In the genomic region with DNA sequence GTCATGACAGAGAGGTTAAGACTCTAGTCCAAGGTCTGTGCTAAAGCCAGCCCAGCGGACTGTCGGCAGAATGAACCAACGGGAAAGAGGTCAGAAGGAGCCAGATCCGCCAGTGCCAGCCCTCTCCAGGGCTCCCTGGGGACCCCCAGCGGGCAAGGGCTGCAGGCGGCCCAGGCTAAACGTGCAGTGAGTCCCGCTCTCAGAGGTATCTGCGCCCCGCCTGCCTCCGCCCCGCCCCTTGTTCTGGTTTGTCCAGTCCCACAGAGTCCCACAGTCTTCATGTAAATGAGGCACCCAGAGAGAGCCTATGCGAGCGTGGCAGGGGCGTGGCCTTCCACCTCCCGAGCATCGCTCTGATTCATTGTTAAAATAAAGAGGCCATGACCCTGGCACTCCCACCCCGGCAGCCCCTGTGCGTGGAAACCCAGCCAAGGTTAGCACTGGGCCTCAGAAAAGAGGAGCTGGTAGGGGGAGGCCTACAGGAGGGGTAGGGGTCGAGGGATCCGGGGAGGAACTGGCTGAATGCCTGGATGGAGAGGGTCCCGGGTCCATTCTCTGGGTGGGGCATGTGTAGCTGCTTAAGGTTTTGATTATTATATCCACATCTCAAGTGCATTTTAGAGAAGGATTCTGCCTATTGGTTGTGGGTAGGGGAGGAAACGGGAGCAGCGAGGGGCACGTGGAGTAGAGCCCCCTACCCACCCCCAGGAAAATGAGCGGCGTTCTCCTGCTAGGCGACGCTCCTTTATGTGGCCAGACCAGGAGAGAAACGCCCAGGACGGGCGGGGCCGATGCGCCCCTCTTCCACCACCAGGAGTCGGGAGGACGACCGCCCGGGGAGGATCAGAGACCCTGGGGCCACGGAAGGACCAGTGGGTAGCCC, we compare ENCODE assay signal across 1 cellular context.
A peak's percentile ranks its signal among the peaks of the same experiment; 100 is the strongest.
TF ChIP-seq lines count a peak whose summit lies in the region.

A gene with protein sequence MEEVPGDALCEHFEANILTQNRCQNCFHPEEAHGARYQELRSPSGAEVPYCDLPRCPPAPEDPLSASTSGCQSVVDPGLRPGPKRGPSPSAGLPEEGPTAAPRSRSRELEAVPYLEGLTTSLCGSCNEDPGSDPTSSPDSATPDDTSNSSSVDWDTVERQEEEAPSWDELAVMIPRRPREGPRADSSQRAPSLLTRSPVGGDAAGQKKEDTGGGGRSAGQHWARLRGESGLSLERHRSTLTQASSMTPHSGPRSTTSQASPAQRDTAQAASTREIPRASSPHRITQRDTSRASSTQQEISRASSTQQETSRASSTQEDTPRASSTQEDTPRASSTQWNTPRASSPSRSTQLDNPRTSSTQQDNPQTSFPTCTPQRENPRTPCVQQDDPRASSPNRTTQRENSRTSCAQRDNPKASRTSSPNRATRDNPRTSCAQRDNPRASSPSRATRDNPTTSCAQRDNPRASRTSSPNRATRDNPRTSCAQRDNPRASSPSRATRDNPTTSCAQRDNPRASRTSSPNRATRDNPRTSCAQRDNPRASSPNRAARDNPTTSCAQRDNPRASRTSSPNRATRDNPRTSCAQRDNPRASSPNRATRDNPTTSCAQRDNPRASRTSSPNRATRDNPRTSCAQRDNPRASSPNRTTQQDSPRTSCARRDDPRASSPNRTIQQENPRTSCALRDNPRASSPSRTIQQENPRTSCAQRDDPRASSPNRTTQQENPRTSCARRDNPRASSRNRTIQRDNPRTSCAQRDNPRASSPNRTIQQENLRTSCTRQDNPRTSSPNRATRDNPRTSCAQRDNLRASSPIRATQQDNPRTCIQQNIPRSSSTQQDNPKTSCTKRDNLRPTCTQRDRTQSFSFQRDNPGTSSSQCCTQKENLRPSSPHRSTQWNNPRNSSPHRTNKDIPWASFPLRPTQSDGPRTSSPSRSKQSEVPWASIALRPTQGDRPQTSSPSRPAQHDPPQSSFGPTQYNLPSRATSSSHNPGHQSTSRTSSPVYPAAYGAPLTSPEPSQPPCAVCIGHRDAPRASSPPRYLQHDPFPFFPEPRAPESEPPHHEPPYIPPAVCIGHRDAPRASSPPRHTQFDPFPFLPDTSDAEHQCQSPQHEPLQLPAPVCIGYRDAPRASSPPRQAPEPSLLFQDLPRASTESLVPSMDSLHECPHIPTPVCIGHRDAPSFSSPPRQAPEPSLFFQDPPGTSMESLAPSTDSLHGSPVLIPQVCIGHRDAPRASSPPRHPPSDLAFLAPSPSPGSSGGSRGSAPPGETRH (N-terminal part only) (plus strand): TSS at position 392 of the 883 bp plus-strand sequence. CDS start 4,318 bp downstream, outside the sequence.

TF ChIP-seq in HEK293, 187 proteins besides CTCF, POLR2A, EP300 and RAD21 (continued from another document and continues in another):
- TF ChIP-seq, protein P1, sequence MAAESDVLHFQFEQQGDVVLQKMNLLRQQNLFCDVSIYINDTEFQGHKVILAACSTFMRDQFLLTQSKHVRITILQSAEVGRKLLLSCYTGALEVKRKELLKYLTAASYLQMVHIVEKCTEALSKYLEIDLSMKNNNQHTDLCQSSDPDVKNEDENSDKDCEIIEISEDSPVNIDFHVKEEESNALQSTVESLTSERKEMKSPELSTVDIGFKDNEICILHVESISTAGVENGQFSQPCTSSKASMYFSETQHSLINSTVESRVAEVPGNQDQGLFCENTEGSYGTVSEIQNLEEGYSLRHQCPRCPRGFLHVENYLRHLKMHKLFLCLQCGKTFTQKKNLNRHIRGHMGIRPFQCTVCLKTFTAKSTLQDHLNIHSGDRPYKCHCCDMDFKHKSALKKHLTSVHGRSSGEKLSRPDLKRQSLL (tag by site-specific recombination; IDR thresholded peaks at IDR 0.05), result no peak
- TF ChIP-seq ZNF146 (tag by site-specific recombination; IDR thresholded peaks at IDR 0.05) (no peak), WT1 (tag by site-specific recombination; IDR thresholded peaks at IDR 0.05) (peak; percentile 54; the same call in 1 of the 2 replicates), BCL11A (tag by site-specific recombination; IDR thresholded peaks at IDR 0.05; ENCODE audit: low read depth) (peak; percentile 39; the same call in 1 of the 2 replicates), ZNF623 (tag by site-specific recombination; IDR thresholded peaks at IDR 0.05) (no peak), ZNF423 (tag by site-specific recombination; IDR thresholded peaks at IDR 0.05) (peak; percentile 89), ZNF596 (tag by site-specific recombination; IDR thresholded peaks at IDR 0.05) (no peak), ZEB2 (tag by site-specific recombination; IDR thresholded peaks at IDR 0.05) (peak; percentile 62; the same call in 1 of the 2 replicates), SCRT2 (tag by site-specific recombination; IDR thresholded peaks at IDR 0.05) (no peak), IKZF3 (tag by site-specific recombination; IDR thresholded peaks at IDR 0.05) (peak; percentile 61; the same call in 1 of the 2 replicates), MZF1 (tag by site-specific recombination; IDR thresholded peaks at IDR 0.05; ENCODE audit: borderline replicate concordance) (no peak), ZNF404 (tag by site-specific recombination; IDR thresholded peaks at IDR 0.05) (no peak), ZBTB1 (tag by site-specific recombination; IDR thresholded peaks at IDR 0.05) (no peak), HOXA7 (CRISPR knock-in tag; IDR thresholded peaks at IDR 0.05; ENCODE audit: borderline replicate concordance) (no peak), KLF16 (tag by site-specific recombination; IDR thresholded peaks at IDR 0.05) (0 out of 2 replicates have a peak, but pooled peaks have one; percentile 23), ZNF664 (tag by site-specific recombination; IDR thresholded peaks at IDR 0.05) (no peak), ZSCAN23 (tag by site-specific recombination; IDR thresholded peaks at IDR 0.05) (no peak), PRDM1 (tag by site-specific recombination; IDR thresholded peaks at IDR 0.05) (no peak)
- TF ChIP-seq, protein P2, sequence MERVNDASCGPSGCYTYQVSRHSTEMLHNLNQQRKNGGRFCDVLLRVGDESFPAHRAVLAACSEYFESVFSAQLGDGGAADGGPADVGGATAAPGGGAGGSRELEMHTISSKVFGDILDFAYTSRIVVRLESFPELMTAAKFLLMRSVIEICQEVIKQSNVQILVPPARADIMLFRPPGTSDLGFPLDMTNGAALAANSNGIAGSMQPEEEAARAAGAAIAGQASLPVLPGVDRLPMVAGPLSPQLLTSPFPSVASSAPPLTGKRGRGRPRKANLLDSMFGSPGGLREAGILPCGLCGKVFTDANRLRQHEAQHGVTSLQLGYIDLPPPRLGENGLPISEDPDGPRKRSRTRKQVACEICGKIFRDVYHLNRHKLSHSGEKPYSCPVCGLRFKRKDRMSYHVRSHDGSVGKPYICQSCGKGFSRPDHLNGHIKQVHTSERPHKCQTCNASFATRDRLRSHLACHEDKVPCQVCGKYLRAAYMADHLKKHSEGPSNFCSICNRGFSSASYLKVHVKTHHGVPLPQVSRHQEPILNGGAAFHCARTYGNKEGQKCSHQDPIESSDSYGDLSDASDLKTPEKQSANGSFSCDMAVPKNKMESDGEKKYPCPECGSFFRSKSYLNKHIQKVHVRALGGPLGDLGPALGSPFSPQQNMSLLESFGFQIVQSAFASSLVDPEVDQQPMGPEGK (tag by site-specific recombination; IDR thresholded peaks at IDR 0.05), result peak; percentile 56
- TF ChIP-seq, protein P3, sequence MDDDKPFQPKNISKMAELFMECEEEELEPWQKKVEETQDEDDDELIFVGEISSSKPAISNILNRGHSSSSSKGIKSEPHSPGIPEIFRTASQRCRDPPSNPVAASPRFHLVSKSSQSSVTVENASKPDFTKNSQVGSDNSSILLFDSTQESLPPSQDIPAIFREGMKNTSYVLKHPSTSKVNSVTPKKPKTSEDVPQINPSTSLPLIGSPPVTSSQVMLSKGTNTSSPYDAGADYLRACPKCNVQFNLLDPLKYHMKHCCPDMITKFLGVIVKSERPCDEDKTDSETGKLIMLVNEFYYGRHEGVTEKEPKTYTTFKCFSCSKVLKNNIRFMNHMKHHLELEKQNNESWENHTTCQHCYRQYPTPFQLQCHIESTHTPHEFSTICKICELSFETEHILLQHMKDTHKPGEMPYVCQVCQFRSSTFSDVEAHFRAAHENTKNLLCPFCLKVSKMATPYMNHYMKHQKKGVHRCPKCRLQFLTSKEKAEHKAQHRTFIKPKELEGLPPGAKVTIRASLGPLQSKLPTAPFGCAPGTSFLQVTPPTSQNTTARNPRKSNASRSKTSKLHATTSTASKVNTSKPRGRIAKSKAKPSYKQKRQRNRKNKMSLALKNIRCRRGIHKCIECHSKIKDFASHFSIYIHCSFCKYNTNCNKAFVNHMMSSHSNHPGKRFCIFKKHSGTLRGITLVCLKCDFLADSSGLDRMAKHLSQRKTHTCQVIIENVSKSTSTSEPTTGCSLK (tag by site-specific recombination; IDR thresholded peaks at IDR 0.05), result no peak
- TF ChIP-seq, protein P4, sequence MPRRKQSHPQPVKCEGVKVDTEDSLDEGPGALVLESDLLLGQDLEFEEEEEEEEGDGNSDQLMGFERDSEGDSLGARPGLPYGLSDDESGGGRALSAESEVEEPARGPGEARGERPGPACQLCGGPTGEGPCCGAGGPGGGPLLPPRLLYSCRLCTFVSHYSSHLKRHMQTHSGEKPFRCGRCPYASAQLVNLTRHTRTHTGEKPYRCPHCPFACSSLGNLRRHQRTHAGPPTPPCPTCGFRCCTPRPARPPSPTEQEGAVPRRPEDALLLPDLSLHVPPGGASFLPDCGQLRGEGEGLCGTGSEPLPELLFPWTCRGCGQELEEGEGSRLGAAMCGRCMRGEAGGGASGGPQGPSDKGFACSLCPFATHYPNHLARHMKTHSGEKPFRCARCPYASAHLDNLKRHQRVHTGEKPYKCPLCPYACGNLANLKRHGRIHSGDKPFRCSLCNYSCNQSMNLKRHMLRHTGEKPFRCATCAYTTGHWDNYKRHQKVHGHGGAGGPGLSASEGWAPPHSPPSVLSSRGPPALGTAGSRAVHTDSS (tag by site-specific recombination; IDR thresholded peaks at IDR 0.05), result no peak
- TF ChIP-seq, protein P5, sequence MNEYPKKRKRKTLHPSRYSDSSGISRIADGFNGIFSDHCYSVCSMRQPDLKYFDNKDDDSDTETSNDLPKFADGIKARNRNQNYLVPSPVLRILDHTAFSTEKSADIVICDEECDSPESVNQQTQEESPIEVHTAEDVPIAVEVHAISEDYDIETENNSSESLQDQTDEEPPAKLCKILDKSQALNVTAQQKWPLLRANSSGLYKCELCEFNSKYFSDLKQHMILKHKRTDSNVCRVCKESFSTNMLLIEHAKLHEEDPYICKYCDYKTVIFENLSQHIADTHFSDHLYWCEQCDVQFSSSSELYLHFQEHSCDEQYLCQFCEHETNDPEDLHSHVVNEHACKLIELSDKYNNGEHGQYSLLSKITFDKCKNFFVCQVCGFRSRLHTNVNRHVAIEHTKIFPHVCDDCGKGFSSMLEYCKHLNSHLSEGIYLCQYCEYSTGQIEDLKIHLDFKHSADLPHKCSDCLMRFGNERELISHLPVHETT (tag by site-specific recombination; IDR thresholded peaks at IDR 0.05), result no peak
- TF ChIP-seq, protein P6, sequence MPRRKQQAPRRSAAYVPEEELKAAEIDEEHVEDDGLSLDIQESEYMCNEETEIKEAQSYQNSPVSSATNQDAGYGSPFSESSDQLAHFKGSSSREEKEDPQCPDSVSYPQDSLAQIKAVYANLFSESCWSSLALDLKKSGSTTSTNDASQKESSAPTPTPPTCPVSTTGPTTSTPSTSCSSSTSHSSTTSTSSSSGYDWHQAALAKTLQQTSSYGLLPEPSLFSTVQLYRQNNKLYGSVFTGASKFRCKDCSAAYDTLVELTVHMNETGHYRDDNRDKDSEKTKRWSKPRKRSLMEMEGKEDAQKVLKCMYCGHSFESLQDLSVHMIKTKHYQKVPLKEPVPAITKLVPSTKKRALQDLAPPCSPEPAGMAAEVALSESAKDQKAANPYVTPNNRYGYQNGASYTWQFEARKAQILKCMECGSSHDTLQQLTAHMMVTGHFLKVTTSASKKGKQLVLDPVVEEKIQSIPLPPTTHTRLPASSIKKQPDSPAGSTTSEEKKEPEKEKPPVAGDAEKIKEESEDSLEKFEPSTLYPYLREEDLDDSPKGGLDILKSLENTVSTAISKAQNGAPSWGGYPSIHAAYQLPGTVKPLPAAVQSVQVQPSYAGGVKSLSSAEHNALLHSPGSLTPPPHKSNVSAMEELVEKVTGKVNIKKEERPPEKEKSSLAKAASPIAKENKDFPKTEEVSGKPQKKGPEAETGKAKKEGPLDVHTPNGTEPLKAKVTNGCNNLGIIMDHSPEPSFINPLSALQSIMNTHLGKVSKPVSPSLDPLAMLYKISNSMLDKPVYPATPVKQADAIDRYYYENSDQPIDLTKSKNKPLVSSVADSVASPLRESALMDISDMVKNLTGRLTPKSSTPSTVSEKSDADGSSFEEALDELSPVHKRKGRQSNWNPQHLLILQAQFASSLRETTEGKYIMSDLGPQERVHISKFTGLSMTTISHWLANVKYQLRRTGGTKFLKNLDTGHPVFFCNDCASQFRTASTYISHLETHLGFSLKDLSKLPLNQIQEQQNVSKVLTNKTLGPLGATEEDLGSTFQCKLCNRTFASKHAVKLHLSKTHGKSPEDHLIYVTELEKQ (tag by site-specific recombination; IDR thresholded peaks at IDR 0.05; ENCODE audit: borderline replicate concordance), result no peak
- TF ChIP-seq, protein P7, sequence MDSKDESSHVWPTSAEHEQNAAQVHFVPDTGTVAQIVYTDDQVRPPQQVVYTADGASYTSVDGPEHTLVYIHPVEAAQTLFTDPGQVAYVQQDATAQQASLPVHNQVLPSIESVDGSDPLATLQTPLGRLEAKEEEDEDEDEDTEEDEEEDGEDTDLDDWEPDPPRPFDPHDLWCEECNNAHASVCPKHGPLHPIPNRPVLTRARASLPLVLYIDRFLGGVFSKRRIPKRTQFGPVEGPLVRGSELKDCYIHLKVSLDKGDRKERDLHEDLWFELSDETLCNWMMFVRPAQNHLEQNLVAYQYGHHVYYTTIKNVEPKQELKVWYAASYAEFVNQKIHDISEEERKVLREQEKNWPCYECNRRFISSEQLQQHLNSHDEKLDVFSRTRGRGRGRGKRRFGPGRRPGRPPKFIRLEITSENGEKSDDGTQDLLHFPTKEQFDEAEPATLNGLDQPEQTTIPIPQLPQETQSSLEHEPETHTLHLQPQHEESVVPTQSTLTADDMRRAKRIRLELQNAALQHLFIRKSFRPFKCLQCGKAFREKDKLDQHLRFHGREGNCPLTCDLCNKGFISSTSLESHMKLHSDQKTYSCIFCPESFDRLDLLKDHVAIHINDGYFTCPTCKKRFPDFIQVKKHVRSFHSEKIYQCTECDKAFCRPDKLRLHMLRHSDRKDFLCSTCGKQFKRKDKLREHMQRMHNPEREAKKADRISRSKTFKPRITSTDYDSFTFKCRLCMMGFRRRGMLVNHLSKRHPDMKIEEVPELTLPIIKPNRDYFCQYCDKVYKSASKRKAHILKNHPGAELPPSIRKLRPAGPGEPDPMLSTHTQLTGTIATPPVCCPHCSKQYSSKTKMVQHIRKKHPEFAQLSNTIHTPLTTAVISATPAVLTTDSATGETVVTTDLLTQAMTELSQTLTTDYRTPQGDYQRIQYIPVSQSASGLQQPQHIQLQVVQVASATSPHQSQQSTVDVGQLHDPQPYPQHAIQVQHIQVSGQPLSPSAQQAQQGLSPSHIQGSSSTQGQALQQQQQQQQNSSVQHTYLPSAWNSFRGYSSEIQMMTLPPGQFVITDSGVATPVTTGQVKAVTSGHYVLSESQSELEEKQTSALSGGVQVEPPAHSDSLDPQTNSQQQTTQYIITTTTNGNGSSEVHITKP (tag by site-specific recombination; IDR thresholded peaks at IDR 0.05), result peak; percentile 87
